20 cellular contexts compared by ENCODE assay signal in genomic region chr22:27136596-27136995, GRCh38.
DNase-seq lines count a peak whose midpoint lies in the region; ATAC-seq and TF ChIP-seq lines count a peak whose summit lies in the region.
"Had no signal": no experiment of that assay in that cellular context is flagged by ENCODE, and none has a peak within 500 bp of the region (broad histone marks: within the 10 kb centered on the region; RNA-seq: fewer than 3 reads in every experiment).

No MANE protein-coding gene starts in this region.

- H4K8ac ChIP-seq in IMR-90 (ENCODE audit: low read depth in 2 of 2, low read length in 2 of 2), result no peak overlapping the region

- TF ChIP-seq RAD21 in IMR-90 (IDR thresholded peaks at IDR 0.05; ENCODE audit: low read length), result no peak

- no peak overlapping the region for H3K9ac ChIP-seq in IMR-90 (ENCODE audit: low read depth, low read length)
- H3K9ac ChIP-seq: BLaER1 treated with 17β-estradiol and CSF1 and Interleukin-3, amounts not matched to agents 10 nM and 100 nM had no signal

- peaks cover 15% of the 10 kb centered on the region for H3K9me1 ChIP-seq in IMR-90 (ENCODE audit: insufficient read depth, low read length)

- H2BK15ac ChIP-seq in IMR-90 (ENCODE audit: low read depth, low read length), result peak overlapping the region; percentile 43; the same call in 1 of the 3 replicates

- H2BK20ac ChIP-seq in IMR-90 (ENCODE audit: low read depth, low read length), result peak overlapping the region; percentile 42; the same call in 1 of the 2 replicates

- no peak overlapping the region for H4K5ac ChIP-seq in IMR-90 (ENCODE audit: low read depth, low read length)

- no peak for TF ChIP-seq POLR2A in IMR-90 (IDR thresholded peaks at IDR 0.05; ENCODE audit: low read depth, low read length)

- H3K4ac ChIP-seq in IMR-90 (ENCODE audit: low read depth, low read length), result peak overlapping the region; percentile 57; the same call in 1 of the 2 replicates

- H2AK9ac ChIP-seq in IMR-90 (replicated peaks; ENCODE audit: low read depth, low read length, poor library complexity), result no peak overlapping the region

- H3K4me3 Mint-ChIP-seq in nephron, result no peak overlapping the region
- no peak overlapping the region for H3K4me3 Mint-ChIP-seq in MCF 10A (ENCODE audit: unreplicated experiment)
- H3K4me3 Mint-ChIP-seq: B cell; CD8-positive, alpha-beta memory T cell; HFFc6; IgD-negative memory B cell had no signal

- dilution Hi-C loops in IMR-90 (cut with HindIII; ENCODE audit: low sequenced_read_pairs, unreplicated experiment), result no loop called here

- CTCF ChIA-PET in IMR-90 (lab: Yijun Ruan, JAX), result no interaction called here
- CTCF ChIA-PET in MCF 10A (lab: Yijun Ruan, JAX), result no interaction called here

- H3K36me3 ChIP-seq in IMR-90 (ENCODE audit: control insufficient read depth, insufficient read depth, low read length), result no peaks in the 10 kb centered on the region
- H3K36me3 ChIP-seq: BLaER1 treated with 17β-estradiol and CSF1 and Interleukin-3, amounts not matched to agents 10 nM and 100 nM; HAP-1 had no signal

- H3K27ac Mint-ChIP-seq in nephron (peak overlapping the region; percentile 36 to 73 (median 37)), MCF 10A (ENCODE audit: low read depth, unreplicated experiment) (no peak overlapping the region)
- H3K27ac Mint-ChIP-seq: B cell; CD4-positive, CD25-positive, alpha-beta regulatory T cell; CD8-positive, alpha-beta memory T cell; HFFc6 had no signal

- 0 out of 2 replicates have a peak overlapping the region, but pooled peaks have one; percentile 29 for H4K91ac ChIP-seq in IMR-90 (ENCODE audit: insufficient read depth, low read depth, low read length)

- H3K23ac ChIP-seq in IMR-90 (ENCODE audit: low read depth, low read length), result no peak overlapping the region

- H3K79me1 ChIP-seq in IMR-90 (ENCODE audit: low read depth in 1 of 2, low read length in 2 of 2), result no peaks in the 10 kb centered on the region

- peaks cover 16% of the 10 kb centered on the region for H3K4me1 ChIP-seq in IMR-90 (ENCODE audit: control insufficient read depth, insufficient read depth, low read length)
- H3K4me1 ChIP-seq: HAP-1 had no signal

- H3K4me2 ChIP-seq in IMR-90 (ENCODE audit: low read depth, low read length), result no peak overlapping the region

- H2AK5ac ChIP-seq in IMR-90 (ENCODE audit: low read depth, low read length), result peak overlapping the region; percentile 51

- POLR2A ChIA-PET in IMR-90 (lab: Charles Lee; ENCODE audit: unreplicated experiment) (no interaction called here), MCF 10A (lab: Yijun Ruan, JAX) (interaction anchor here (1.0 kb wide), 1 partner anchor 327 kb away, joined by 3 read pairs; no protein-coding TSS in a partner anchor)

- no peaks in the 10 kb centered on the region for H4K20me1 ChIP-seq in IMR-90 (ENCODE audit: insufficient read depth, low read length)
- H4K20me1 ChIP-seq: BLaER1 treated with 17β-estradiol and CSF1 and Interleukin-3, amounts not matched to agents 10 nM and 100 nM had no signal

- no peak overlapping the region for H3K4me3 ChIP-seq in IMR-90 (ENCODE audit: insufficient read depth, low read depth, low read length)
- H3K4me3 ChIP-seq: BLaER1 treated with 17β-estradiol and CSF1 and Interleukin-3, amounts not matched to agents 10 nM and 100 nM; GM23248; HAP-1 had no signal

- 0 out of 2 replicates have a peak overlapping the region, but pooled peaks have one; percentile 15 for H3K14ac ChIP-seq in IMR-90 (replicated peaks; ENCODE audit: low read depth, low read length)

- H3K56ac ChIP-seq in IMR-90 (ENCODE audit: extremely low read depth, insufficient read depth, low read length), result no peak overlapping the region

- peaks cover 7% of the 10 kb centered on the region for H3K9me3 ChIP-seq in IMR-90 (ENCODE audit: control insufficient read depth, insufficient read depth, low read length)
- H3K9me3 ChIP-seq: HAP-1 had no signal

- intact Hi-C loops in IMR-90 (cut with micrococcal nuclease), result no loop called here
- intact Hi-C loops in MCF 10A (cut with micrococcal nuclease), result no loop called here

- peaks cover 79% of the 10 kb centered on the region for H3K4me1 Mint-ChIP-seq in nephron
- peaks cover 46% of the 10 kb centered on the region for H3K4me1 Mint-ChIP-seq in MCF 10A (ENCODE audit: insufficient read depth, unreplicated experiment)
- H3K4me1 Mint-ChIP-seq: B cell; CD8-positive, alpha-beta memory T cell; IgD-negative memory B cell had no signal

- WGBS in IMR-90 (ENCODE audit: extremely low coverage in 2 of 2, insufficient read length in 1 of 2), 2 experiments, result no CpG with 5 or more reads among the region's 2 CpGs

- H3K27ac ChIP-seq in IMR-90 (ENCODE audit: insufficient read depth, low read length), result no peak overlapping the region

- no peak for ATAC-seq in IMR-90 (ENCODE audit: low read depth)

- peak; percentile 46 for DNase-seq in NCI-H2171 treated with DMSO at 0.1 percent for 48 hours (lab: John Stamatoyannopoulos, UW)
- no peak for DNase-seq in NCI-H2171 (lab: John Stamatoyannopoulos, UW)
- no peak for DNase-seq in IMR-90
- DNase-seq in MCF 10A (ENCODE audit: unreplicated experiment), result no peak
- no peak for DNase-seq in activated CD8-positive, alpha-beta memory T cell treated with anti-CD3 and anti-CD28 coated beads, Interleukin-2, amount 50 U/mL, for 48 hours
- no peak for DNase-seq in NCI-H69 (lab: John Stamatoyannopoulos, UW)
- DNase-seq: 8988T; CD4-positive, CD25-positive, alpha-beta regulatory T cell; CD8-positive, alpha-beta memory T cell; COR-L47; DMS153; DMS79; GDM1; GM23248; HFFc6 had no signal

- H3K36me3 Mint-ChIP-seq in nephron (ENCODE audit: low read depth), result no peaks in the 10 kb centered on the region
- H3K36me3 Mint-ChIP-seq in MCF 10A (ENCODE audit: insufficient read depth, unreplicated experiment), result no peaks in the 10 kb centered on the region
- H3K36me3 Mint-ChIP-seq: CD4-positive, CD25-positive, alpha-beta regulatory T cell; CD8-positive, alpha-beta memory T cell; IgD-negative memory B cell had no signal

- H3K18ac ChIP-seq in IMR-90 (ENCODE audit: low read depth, low read length), result no peak overlapping the region

- H3K27me3 Mint-ChIP-seq in nephron (ENCODE audit: low read depth) (peaks cover 28% of the 10 kb centered on the region), MCF 10A (ENCODE audit: insufficient read depth, unreplicated experiment) (peaks cover 10% of the 10 kb centered on the region)

- peak overlapping the region; percentile 32; the same call in 1 of the 2 replicates for H2BK120ac ChIP-seq in IMR-90 (ENCODE audit: low read depth, low read length)

- BruUV-seq in IMR-90 (replicated peaks; lab: Mats Ljungman, UMichigan), result no TSS peak
- BruUV-seq in MCF 10A (replicated peaks; lab: Mats Ljungman, UMichigan), result no TSS peak

- no peak overlapping the region for H2AFZ ChIP-seq in IMR-90 (replicated peaks; ENCODE audit: low read length, poor library complexity)
- H2AFZ ChIP-seq: GM23248 had no signal

- peaks cover 10% of the 10 kb centered on the region for H3K27me3 ChIP-seq in IMR-90 (ENCODE audit: control insufficient read depth, insufficient read depth, low read length)
- H3K27me3 ChIP-seq: BLaER1 treated with 17β-estradiol and CSF1 and Interleukin-3, amounts not matched to agents 10 nM and 100 nM had no signal

- in situ Hi-C loops in IMR-90 (cut with MboI; ENCODE audit: low sequenced_read_pairs), result no loop called here

- TF ChIP-seq CTCF in IMR-90 (conservative IDR thresholded peaks at IDR 0.05; ENCODE audit: low read depth, low read length) (no peak), nephron (IDR thresholded peaks at IDR 0.05; ENCODE audit: unreplicated experiment in 3 of 3) (no peak), MCF 10A (IDR thresholded peaks at IDR 0.05; ENCODE audit: unreplicated experiment) (no peak)

- no peak overlapping the region for H2BK5ac ChIP-seq in IMR-90 (ENCODE audit: low read depth, low read length, poor library complexity, severe bottlenecking)

- peaks cover 2% of the 10 kb centered on the region for H3K9me3 Mint-ChIP-seq in nephron
- H3K9me3 Mint-ChIP-seq in MCF 10A (ENCODE audit: unreplicated experiment), result no peaks in the 10 kb centered on the region
- H3K9me3 Mint-ChIP-seq: CD8-positive, alpha-beta memory T cell had no signal

TF ChIP-seq in IMR-90, 13 proteins besides CTCF, POLR2A, EP300 and RAD21:
- TF ChIP-seq CEBPB (IDR thresholded peaks at IDR 0.05; ENCODE audit: low read depth, low read length) (no peak), RFX5 (IDR thresholded peaks at IDR 0.05; ENCODE audit: low read depth, low read length) (no peak), RCOR1 (IDR thresholded peaks at IDR 0.05; ENCODE audit: insufficient replicate concordance, low read length) (no peak)
